Comparison of ENCODE assay signal across 1 cellular context in the genomic region with DNA sequence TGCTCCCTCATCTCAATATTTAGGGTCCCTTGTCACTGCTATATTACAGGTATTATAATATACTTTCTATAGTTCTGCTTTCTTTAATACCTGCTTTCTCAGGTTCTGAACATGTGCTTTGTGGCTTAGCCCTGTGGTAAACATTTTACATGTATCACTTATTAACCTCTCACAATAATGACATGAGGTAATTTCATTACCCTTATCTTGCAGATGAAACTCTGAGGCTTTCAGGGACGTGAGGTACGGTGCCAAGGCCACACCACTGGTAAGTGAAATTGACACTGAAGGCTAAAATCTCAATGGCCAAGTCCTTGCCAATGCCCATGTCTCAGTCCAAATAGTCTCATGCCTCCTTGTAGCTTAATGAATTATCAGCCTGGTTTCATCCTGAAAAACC.
TF ChIP-seq lines count a peak whose summit lies in the region.

No MANE protein-coding gene starts in this region.

TF ChIP-seq in H1, 55 proteins besides CTCF, POLR2A, EP300 and RAD21:
- TF ChIP-seq, protein P1, sequence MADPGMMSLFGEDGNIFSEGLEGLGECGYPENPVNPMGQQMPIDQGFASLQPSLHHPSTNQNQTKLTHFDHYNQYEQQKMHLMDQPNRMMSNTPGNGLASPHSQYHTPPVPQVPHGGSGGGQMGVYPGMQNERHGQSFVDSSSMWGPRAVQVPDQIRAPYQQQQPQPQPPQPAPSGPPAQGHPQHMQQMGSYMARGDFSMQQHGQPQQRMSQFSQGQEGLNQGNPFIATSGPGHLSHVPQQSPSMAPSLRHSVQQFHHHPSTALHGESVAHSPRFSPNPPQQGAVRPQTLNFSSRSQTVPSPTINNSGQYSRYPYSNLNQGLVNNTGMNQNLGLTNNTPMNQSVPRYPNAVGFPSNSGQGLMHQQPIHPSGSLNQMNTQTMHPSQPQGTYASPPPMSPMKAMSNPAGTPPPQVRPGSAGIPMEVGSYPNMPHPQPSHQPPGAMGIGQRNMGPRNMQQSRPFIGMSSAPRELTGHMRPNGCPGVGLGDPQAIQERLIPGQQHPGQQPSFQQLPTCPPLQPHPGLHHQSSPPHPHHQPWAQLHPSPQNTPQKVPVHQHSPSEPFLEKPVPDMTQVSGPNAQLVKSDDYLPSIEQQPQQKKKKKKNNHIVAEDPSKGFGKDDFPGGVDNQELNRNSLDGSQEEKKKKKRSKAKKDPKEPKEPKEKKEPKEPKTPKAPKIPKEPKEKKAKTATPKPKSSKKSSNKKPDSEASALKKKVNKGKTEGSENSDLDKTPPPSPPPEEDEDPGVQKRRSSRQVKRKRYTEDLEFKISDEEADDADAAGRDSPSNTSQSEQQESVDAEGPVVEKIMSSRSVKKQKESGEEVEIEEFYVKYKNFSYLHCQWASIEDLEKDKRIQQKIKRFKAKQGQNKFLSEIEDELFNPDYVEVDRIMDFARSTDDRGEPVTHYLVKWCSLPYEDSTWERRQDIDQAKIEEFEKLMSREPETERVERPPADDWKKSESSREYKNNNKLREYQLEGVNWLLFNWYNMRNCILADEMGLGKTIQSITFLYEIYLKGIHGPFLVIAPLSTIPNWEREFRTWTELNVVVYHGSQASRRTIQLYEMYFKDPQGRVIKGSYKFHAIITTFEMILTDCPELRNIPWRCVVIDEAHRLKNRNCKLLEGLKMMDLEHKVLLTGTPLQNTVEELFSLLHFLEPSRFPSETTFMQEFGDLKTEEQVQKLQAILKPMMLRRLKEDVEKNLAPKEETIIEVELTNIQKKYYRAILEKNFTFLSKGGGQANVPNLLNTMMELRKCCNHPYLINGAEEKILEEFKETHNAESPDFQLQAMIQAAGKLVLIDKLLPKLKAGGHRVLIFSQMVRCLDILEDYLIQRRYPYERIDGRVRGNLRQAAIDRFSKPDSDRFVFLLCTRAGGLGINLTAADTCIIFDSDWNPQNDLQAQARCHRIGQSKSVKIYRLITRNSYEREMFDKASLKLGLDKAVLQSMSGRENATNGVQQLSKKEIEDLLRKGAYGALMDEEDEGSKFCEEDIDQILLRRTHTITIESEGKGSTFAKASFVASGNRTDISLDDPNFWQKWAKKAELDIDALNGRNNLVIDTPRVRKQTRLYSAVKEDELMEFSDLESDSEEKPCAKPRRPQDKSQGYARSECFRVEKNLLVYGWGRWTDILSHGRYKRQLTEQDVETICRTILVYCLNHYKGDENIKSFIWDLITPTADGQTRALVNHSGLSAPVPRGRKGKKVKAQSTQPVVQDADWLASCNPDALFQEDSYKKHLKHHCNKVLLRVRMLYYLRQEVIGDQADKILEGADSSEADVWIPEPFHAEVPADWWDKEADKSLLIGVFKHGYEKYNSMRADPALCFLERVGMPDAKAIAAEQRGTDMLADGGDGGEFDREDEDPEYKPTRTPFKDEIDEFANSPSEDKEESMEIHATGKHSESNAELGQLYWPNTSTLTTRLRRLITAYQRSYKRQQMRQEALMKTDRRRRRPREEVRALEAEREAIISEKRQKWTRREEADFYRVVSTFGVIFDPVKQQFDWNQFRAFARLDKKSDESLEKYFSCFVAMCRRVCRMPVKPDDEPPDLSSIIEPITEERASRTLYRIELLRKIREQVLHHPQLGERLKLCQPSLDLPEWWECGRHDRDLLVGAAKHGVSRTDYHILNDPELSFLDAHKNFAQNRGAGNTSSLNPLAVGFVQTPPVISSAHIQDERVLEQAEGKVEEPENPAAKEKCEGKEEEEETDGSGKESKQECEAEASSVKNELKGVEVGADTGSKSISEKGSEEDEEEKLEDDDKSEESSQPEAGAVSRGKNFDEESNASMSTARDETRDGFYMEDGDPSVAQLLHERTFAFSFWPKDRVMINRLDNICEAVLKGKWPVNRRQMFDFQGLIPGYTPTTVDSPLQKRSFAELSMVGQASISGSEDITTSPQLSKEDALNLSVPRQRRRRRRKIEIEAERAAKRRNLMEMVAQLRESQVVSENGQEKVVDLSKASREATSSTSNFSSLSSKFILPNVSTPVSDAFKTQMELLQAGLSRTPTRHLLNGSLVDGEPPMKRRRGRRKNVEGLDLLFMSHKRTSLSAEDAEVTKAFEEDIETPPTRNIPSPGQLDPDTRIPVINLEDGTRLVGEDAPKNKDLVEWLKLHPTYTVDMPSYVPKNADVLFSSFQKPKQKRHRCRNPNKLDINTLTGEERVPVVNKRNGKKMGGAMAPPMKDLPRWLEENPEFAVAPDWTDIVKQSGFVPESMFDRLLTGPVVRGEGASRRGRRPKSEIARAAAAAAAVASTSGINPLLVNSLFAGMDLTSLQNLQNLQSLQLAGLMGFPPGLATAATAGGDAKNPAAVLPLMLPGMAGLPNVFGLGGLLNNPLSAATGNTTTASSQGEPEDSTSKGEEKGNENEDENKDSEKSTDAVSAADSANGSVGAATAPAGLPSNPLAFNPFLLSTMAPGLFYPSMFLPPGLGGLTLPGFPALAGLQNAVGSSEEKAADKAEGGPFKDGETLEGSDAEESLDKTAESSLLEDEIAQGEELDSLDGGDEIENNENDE (IDR thresholded peaks at IDR 0.05; ENCODE audit: insufficient replicate concordance, low read length) = no peak
- no peak for TF ChIP-seq CTBP2 (IDR thresholded peaks at IDR 0.05; ENCODE audit: borderline replicate concordance, insufficient read depth, insufficient read length, low read length)
- TF ChIP-seq TEAD4 (IDR thresholded peaks at IDR 0.05; ENCODE audit: low read depth, low read length) = no peak
- no peak for TF ChIP-seq ZNF274 (IDR thresholded peaks at IDR 0.05; ENCODE audit: borderline replicate concordance, extremely low read depth, low read length)
- TF ChIP-seq TAF7 (optimal IDR thresholded peaks at IDR 0.05; ENCODE audit: borderline replicate concordance, low read depth, low read length) = no peak
- no peak for TF ChIP-seq BRCA1 (IDR thresholded peaks at IDR 0.05; ENCODE audit: low read depth, low read length)
